8 cellular contexts compared by ENCODE assay signal in genomic region chr9:99906403-99907207, GRCh38. TPM values are rescaled to one million over a fixed set of nuclear protein-coding genes. Genes with fewer than 3 reads are reported as not detected.
DNase-seq lines count a peak whose midpoint lies in the region; ATAC-seq and TF ChIP-seq lines count a peak whose summit lies in the region.

Gene STX17 (plus strand): TSS chr9:99906654. CDS start chr9:99915240, 8,586 bp downstream.

- H3K4me3 Mint-ChIP-seq in T-cell (peak within 1 kb of the TSS; percentile 96 to 98 (median 98)), progenitor cell of endocrine pancreas (ENCODE audit: low read depth) (peak within 1 kb of the TSS; percentile 91)

- H3K9me3 Mint-ChIP-seq in T-cell = no peaks in the 10 kb centered on the region
- no peaks in the 10 kb centered on the region for H3K9me3 Mint-ChIP-seq in progenitor cell of endocrine pancreas (ENCODE audit: low read depth)

- H3K27me3 ChIP-seq in heart right ventricle = no peaks in the 10 kb centered on the region
- no peaks in the 10 kb centered on the region for H3K27me3 ChIP-seq in upper lobe of right lung

- H3K4me3 ChIP-seq in GM08714 (ENCODE audit: low read length) = peak within 1 kb of the TSS; percentile 91
- H3K4me3 ChIP-seq in heart right ventricle = peak within 1 kb of the TSS; percentile 74 to 99 (median 94)
- H3K4me3 ChIP-seq in upper lobe of right lung = peak within 1 kb of the TSS; percentile 73

- H3K27me3 Mint-ChIP-seq in T-cell = no peaks in the 10 kb centered on the region
- H3K27me3 Mint-ChIP-seq in progenitor cell of endocrine pancreas = no peaks in the 10 kb centered on the region

- ATAC-seq in T-cell (replicated peaks in 1 of 4) = peak; percentile 87 to 88 (median 88)
- peak; percentile 96 to 99 (median 97) for ATAC-seq in heart right ventricle
- ATAC-seq in upper lobe of right lung = peak; percentile 97

- H3K36me3 Mint-ChIP-seq in T-cell (peaks cover 9% of the 10 kb centered on the region), progenitor cell of endocrine pancreas (ENCODE audit: insufficient read depth) (peaks cover 5% of the 10 kb centered on the region)

- H3K36me3 ChIP-seq in heart right ventricle (peaks cover 0 to 9% (median 0%) of the 10 kb centered on the region in 9 donors), upper lobe of right lung (no peaks in the 10 kb centered on the region)

- peak within 1 kb of the TSS; percentile 98 to 99 for H3K27ac Mint-ChIP-seq in T-cell
- H3K27ac Mint-ChIP-seq in progenitor cell of endocrine pancreas = peak within 1 kb of the TSS; percentile 99

- H3K9me3 ChIP-seq in heart right ventricle = no peaks in the 10 kb centered on the region
- no peaks in the 10 kb centered on the region for H3K9me3 ChIP-seq in upper lobe of right lung

- H3K4me1 Mint-ChIP-seq in T-cell (peaks cover 33 to 40% (median 36%) of the 10 kb centered on the region in 3 donors), progenitor cell of endocrine pancreas (ENCODE audit: low read depth) (peaks cover 18% of the 10 kb centered on the region)

- CTCF ChIA-PET in HEK293T (lab: Yijun Ruan, JAX) (no interaction called here), T-cell (lab: Charles Lee) (interaction anchor here (0.6 to 2.0 kb wide), 6 partner anchors 56 to 88 kb away, joined by 3 to 11 read pairs (median 4); partner anchors contain the start of gene NR4A3 (in 1 of the 2))

- POLR2A ChIA-PET in HEK293T (lab: Yijun Ruan, JAX) = interaction anchor here (0.7 to 1.1 kb wide), 3 partner anchors 46 to 685 kb away, joined by 3 to 4 read pairs (median 3); partner anchors contain the start of genes ALG2, NR4A3 and SEC61B
- POLR2A ChIA-PET in T-cell (lab: Charles Lee) = interaction anchor here (0.6 to 2.2 kb wide), 8 partner anchors 12 to 87 kb away, joined by 3 to 15 read pairs (median 3); partner anchors contain the start of gene NR4A3 (in 2 of the 2)

- TF ChIP-seq CTCF in heart right ventricle (IDR thresholded peaks at IDR 0.05) (peak in 3 of 9 donors; percentile 6 to 27 (median 21)), progenitor cell of endocrine pancreas (IDR thresholded peaks at IDR 0.05; ENCODE audit: unreplicated experiment) (peak; percentile 11), upper lobe of right lung (IDR thresholded peaks at IDR 0.05) (no peak)

- DNase-seq in HEK293T (ENCODE audit: extremely low spot score) (peak; percentile 91), MV-4-11 (lab: John Stamatoyannopoulos, UW) (peak; percentile 51), T-cell (peak; percentile 66 to 85 (median 75)), heart right ventricle (peak; percentile 77 to 86), progenitor cell of endocrine pancreas (ENCODE audit: low spot score, unreplicated experiment) (peak; percentile 88), upper lobe of right lung (peak; percentile 91)

- H3K4me1 ChIP-seq in heart right ventricle (peaks cover 0 to 26% (median 18%) of the 10 kb centered on the region in 9 donors), upper lobe of right lung (peaks cover 6% of the 10 kb centered on the region)

- 0 to 1% (median 1%) methylated on average over 75 to 76 of the region's 76 CpGs for WGBS in adipose tissue, 3 donors
- WGBS in heart right ventricle, 2 donors = 0% methylated on average over 76 of the region's 76 CpGs

- H3K27ac ChIP-seq in adipose tissue (ENCODE audit: low read depth, low read length) (peak within 1 kb of the TSS; percentile 93), heart right ventricle (peak within 1 kb of the TSS; percentile 91 to 99 (median 98)), upper lobe of right lung (peak within 1 kb of the TSS; percentile 99)

- intact Hi-C loops in heart right ventricle (cut with DNase I) = loop anchor here in 6 of 10 donors (2.0 to 10.0 kb wide), 5 partner anchors 82 to 99 kb away; partner anchors contain the start of gene NR4A3 (in 2 of the 6)
- intact Hi-C loops in upper lobe of right lung (cut with DNase I) = no loop called here

TF ChIP-seq in HEK293T, 16 proteins besides CTCF, POLR2A, EP300 and RAD21:
- TF ChIP-seq CTBP1 (IDR thresholded peaks at IDR 0.05; ENCODE audit: borderline replicate concordance) (no peak), SP1 (IDR thresholded peaks at IDR 0.05) (no peak), L3MBTL2 (conservative IDR thresholded peaks at IDR 0.05) (peak; percentile 62)

RNA-seq across cellular contexts. Expression of gene STX17, which starts in this region (rescaled TPM):
- total RNA-seq in T-cell (10 to 100 TPM; 33.5 to 47.5 (median 35.9) TPM), heart right ventricle (10 to 100 TPM; 21.4 to 31.1 (median 24.1) TPM), progenitor cell of endocrine pancreas (42.4 and 47.5 TPM in 2 replicates), upper lobe of right lung (42.6 TPM)
- polyA plus RNA-seq in adipose tissue (10 to 100 TPM in 1 of 3 donors, 1 to 10 TPM in 2; 6.9 to 14.2 (median 8.0) TPM), heart right ventricle (1 to 10 TPM; 4.1 to 7.8 TPM)

Comparison
In these comparisons a context has a peak if more than half of its experiments do, and no peak if none do; other contexts are left out.
1. Peak in every context shown above with its lines: DNase-seq, ATAC-seq, H3K4me3 ChIP-seq and H3K27ac ChIP-seq.